Comparison of ENCODE assay signal across 8 cellular contexts in genomic region chr9:110143969-110144545, GRCh38.
A peak's percentile ranks its signal among the peaks of the same experiment; 100 is the strongest.
DNase-seq lines count a peak whose midpoint lies in the region; ATAC-seq, FAIRE-seq and TF ChIP-seq lines count a peak whose summit lies in the region.

No MANE protein-coding gene starts in this region.

- peak; percentile 48; the same call in 1 of the 2 replicates for TF ChIP-seq POLR2A in GM12878 (IDR thresholded peaks at IDR 0.05; ENCODE audit: low read depth, low read length)

- peaks cover 61% of the 10 kb centered on the region for H3K4me1 ChIP-seq in GM12878 (ENCODE audit: control insufficient read depth, insufficient read depth, low read length)
- H3K4me1 ChIP-seq in thymus (ENCODE audit: control insufficient read depth, insufficient read depth, low read length): peaks cover 16% of the 10 kb centered on the region
- H3K4me1 ChIP-seq in small intestine (ENCODE audit: control insufficient read depth in 2 of 2, insufficient read depth in 1 of 2, low read depth in 1 of 2, low read length in 1 of 2): peaks cover 0 to 10% of the 10 kb centered on the region in 2 donors

- H3K27me3 ChIP-seq in GM12878 (replicated peaks in 1 of 2; ENCODE audit: control insufficient read depth in 2 of 2, insufficient read depth in 2 of 2, low read length in 1 of 2): no peaks in the 10 kb centered on the region
- no peaks in the 10 kb centered on the region for H3K27me3 ChIP-seq in thymus (ENCODE audit: control insufficient read depth, insufficient read depth)
- H3K27me3 ChIP-seq in small intestine (ENCODE audit: control insufficient read depth in 2 of 2, insufficient read depth in 2 of 2, low read length in 2 of 2): no peaks in the 10 kb centered on the region

- no peak for TF ChIP-seq RAD21 in GM12878 (IDR thresholded peaks at IDR 0.05; ENCODE audit: insufficient read depth, low read depth, low read length)

- RAD21 ChIA-PET in GM12878 (lab: Charles Lee; ENCODE audit: unreplicated experiment): interaction anchor here (0.8 to 17.2 kb wide), 22 partner anchors 9 to 240 kb away, joined by 3 to 424 read pairs (median 6); partner anchors contain the start of gene TXN

- peak overlapping the region; percentile 43; the same call in 1 of the 2 replicates for H3K9ac ChIP-seq in GM12878 (ENCODE audit: control insufficient read depth, insufficient read depth, low read length)

- intact Hi-C loops in GM12878 (cut with micrococcal nuclease; ENCODE audit: unreplicated experiment): loop anchor here (1.0 to 2.0 kb wide), 3 partner anchors 15 to 85 kb away; no protein-coding TSS in a partner anchor

- FAIRE-seq in GM12878 (lab: Jason Lieb, UNC): no peak
- FAIRE-seq in small intestine (lab: Jason Lieb, UNC): no peak

- in situ Hi-C loops in GM12878 (cut with MboI): loop anchor here (25.0 kb wide), 1 partner anchor 1868 kb away; no protein-coding TSS in a partner anchor

- TF ChIP-seq CTCF in GM12873 (IDR thresholded peaks at IDR 0.05; ENCODE audit: insufficient read depth, low read depth, low read length, missing control alignments) (peak; percentile 21), GM12878 (IDR thresholded peaks at IDR 0.05 in 2 of 3, conservative IDR thresholded peaks at IDR 0.05 in 1 of 3; ENCODE audit: control insufficient read depth in 2 of 3, extremely low read depth in 1 of 3, insufficient read depth in 1 of 3, low read depth in 3 of 3, low read length in 3 of 3) (peak in 2 of 3 experiments; percentile 16 to 21; a peak in 1 of 6 replicates)

- peaks cover 4 to 18% of the 10 kb centered on the region in 2 experiments for H3K36me3 ChIP-seq in GM12878 (ENCODE audit: control insufficient read depth in 2 of 2, insufficient read depth in 2 of 2, low read length in 1 of 2)
- peaks cover 7% of the 10 kb centered on the region for H3K36me3 ChIP-seq in thymus (ENCODE audit: control insufficient read depth, insufficient read depth)
- no peaks in the 10 kb centered on the region for H3K36me3 ChIP-seq in small intestine (ENCODE audit: control insufficient read depth in 2 of 2, insufficient read depth in 2 of 2, low read length in 2 of 2)

- peak overlapping the region; percentile 81 for H3K27ac ChIP-seq in GM12878 (ENCODE audit: control insufficient read depth, insufficient read depth)
- H3K27ac ChIP-seq in thymus (ENCODE audit: low read depth): peak overlapping the region; percentile 69
- peak overlapping the region in 1 of 2 donors; percentile 68 for H3K27ac ChIP-seq in small intestine (ENCODE audit: low read depth in 1 of 2, low read length in 1 of 2)

- peak overlapping the region; percentile 37; the same call in 1 of the 2 replicates for H3K4me3 ChIP-seq in GM12878
- H3K4me3 ChIP-seq in thymus (ENCODE audit: low read length): no peak overlapping the region
- no peak overlapping the region for H3K4me3 ChIP-seq in small intestine (ENCODE audit: low read depth in 1 of 2, low read length in 2 of 2)

- no peak for DNase-seq in GM12878 (ENCODE audit: low read depth, low spot score)
- DNase-seq in small intestine: no peak
- DNase-seq in NCI-H510A treated with DMSO at 0.1 percent for 48 hours (lab: John Stamatoyannopoulos, UW): no peak
- no peak for DNase-seq in cortex of kidney (lab: John Stamatoyannopoulos, UW)

- no peak overlapping the region for H2AFZ ChIP-seq in GM12878 (ENCODE audit: control insufficient read depth, low read depth, low read length)

- CTCF ChIA-PET in GM12878 (lab: Yijun Ruan, JAX): interaction anchor here (1.1 to 14.4 kb wide), 14 partner anchors 8 to 236 kb away, joined by 3 to 597 read pairs (median 20); no protein-coding TSS in a partner anchor

- SMC1A ChIA-PET in GM12878 (lab: Charles Lee; ENCODE audit: uncharacterized antibody, unreplicated experiment): interaction anchor here (0.6 to 14.0 kb wide), 31 partner anchors 8 to 885 kb away, joined by 3 to 460 read pairs (median 4); no protein-coding TSS in a partner anchor

- no TSS peak for BruUV-seq in GM12878 (replicated peaks; lab: Mats Ljungman, UMichigan)

- no peaks in the 10 kb centered on the region for H4K20me1 ChIP-seq in GM12878 (ENCODE audit: control insufficient read depth, insufficient read depth)

- POLR2A ChIA-PET in GM12878 (lab: Charles Lee): interaction anchor here (0.7 to 11.3 kb wide), 10 partner anchors 8 to 237 kb away, joined by 3 to 262 read pairs (median 4); no protein-coding TSS in a partner anchor

- ATAC-seq in GM21423 (IDR thresholded peaks at IDR 0.05; ENCODE audit: unreplicated experiment) (peak; percentile 52), HG03575 (IDR thresholded peaks at IDR 0.05; ENCODE audit: extremely low read depth, insufficient number of reproducible peaks, low FRiP score, unreplicated experiment) (peak; percentile 27), GM12878 (peak; percentile 79)

- H3K79me2 ChIP-seq in GM12878 (ENCODE audit: control insufficient read depth, insufficient read depth, low read length): peaks cover 91% of the 10 kb centered on the region

- H3K9me3 ChIP-seq in GM12878 (replicated peaks; ENCODE audit: control insufficient read depth, insufficient read depth, low read length) (no peaks in the 10 kb centered on the region), thymus (ENCODE audit: control insufficient read depth) (no peaks in the 10 kb centered on the region), small intestine (ENCODE audit: control insufficient read depth, low read depth) (no peaks in the 10 kb centered on the region)

- WGBS in GM12878 (ENCODE audit: insufficient coverage, insufficient replicate concordance, low lambda C conversion rate, missing lambda C conversion rate): 24% methylated on average over 2 of the region's 2 CpGs
- 53% methylated on average over 2 of the region's 2 CpGs for WGBS in thymus
- 70 to 84% (median 80%) methylated on average over 2 of the region's 2 CpGs for WGBS in small intestine, 3 donors

- peak overlapping the region; percentile 58 for H3K4me2 ChIP-seq in GM12878 (ENCODE audit: control insufficient read depth, insufficient read depth)

- TF ChIP-seq EP300 in GM12878 (IDR thresholded peaks at IDR 0.05; ENCODE audit: borderline replicate concordance in 1 of 2, control insufficient read depth in 1 of 2, low read depth in 2 of 2, low read length in 2 of 2): no peak

TF ChIP-seq in GM12878, 131 proteins besides CTCF, POLR2A, EP300 and RAD21 (continues in another document):
- 0 out of 2 replicates have a peak, but pooled peaks have one; percentile 13 for TF ChIP-seq SMC3 (IDR thresholded peaks at IDR 0.05; ENCODE audit: borderline replicate concordance, low read length)
- no peak for TF ChIP-seq BMI1 (IDR thresholded peaks at IDR 0.05; ENCODE audit: borderline replicate concordance)
- no peak for TF ChIP-seq BCL11A (IDR thresholded peaks at IDR 0.05; ENCODE audit: low read depth, low read length)
- TF ChIP-seq HDAC2 (IDR thresholded peaks at IDR 0.05): no peak
- peak; percentile 31; the same call in 1 of the 2 replicates for TF ChIP-seq ZNF687 (IDR thresholded peaks at IDR 0.05)
- TF ChIP-seq PRDM15 (CRISPR knock-in tag; IDR thresholded peaks at IDR 0.05): no peak

Comparison
In these comparisons a context has a peak if more than half of its experiments do, and no peak if none do; other contexts are left out.
1. ATAC-seq: peak in every context shown above with its lines; median percentile 79 in GM12878; 52 in GM21423; 27 in HG03575.